ENCODE assay signal across 10 cellular contexts in genomic region chr1:17407786-17408514, GRCh38. TPM values are rescaled to one million over a fixed set of nuclear protein-coding genes. Genes with fewer than 3 reads are reported as not detected.
"Had no signal": no experiment of that assay in that cellular context is flagged by ENCODE, and none has a peak within 500 bp of the region (broad histone marks: within the 10 kb centered on the region; RNA-seq: fewer than 3 reads in every experiment).

No MANE protein-coding gene starts in this region.

RNA-seq across cellular contexts. Expression of gene PADI6, which starts 36.0 kb away (rescaled TPM):
- total RNA-seq: activated CD8-positive, alpha-beta T cell treated with anti-CD3 and anti-CD28 coated beads for 36 hours; activated naive CD8-positive, alpha-beta T cell treated with anti-CD3 and anti-CD28 coated beads for 36 hours; activated T-cell treated with anti-CD3 and anti-CD28 coated beads, Interleukin-2, amount 50 U/mL, for 72 hours; activated T-helper 2 cell treated with anti-CD3 and anti-CD28 coated beads, Interferon-gamma antibody, Interleukin-2, Interleukin-4, amounts not matched to agents 10 μg/mL and 5 μg/mL and 100 μg/mL, durations not matched to agents 14 hours and 24 hours and 36 hours; breast epithelium; Right ventricle myocardium superior; SJCRH30; T-helper 2 cell treated with Interferon-gamma antibody and Interleukin-4, amounts not matched to agents 100 ng/mL and 5 ng/mL, for 36 hours had no signal
- polyA plus RNA-seq: adipose tissue, SK-N-SH had no signal
